In the genomic region with DNA sequence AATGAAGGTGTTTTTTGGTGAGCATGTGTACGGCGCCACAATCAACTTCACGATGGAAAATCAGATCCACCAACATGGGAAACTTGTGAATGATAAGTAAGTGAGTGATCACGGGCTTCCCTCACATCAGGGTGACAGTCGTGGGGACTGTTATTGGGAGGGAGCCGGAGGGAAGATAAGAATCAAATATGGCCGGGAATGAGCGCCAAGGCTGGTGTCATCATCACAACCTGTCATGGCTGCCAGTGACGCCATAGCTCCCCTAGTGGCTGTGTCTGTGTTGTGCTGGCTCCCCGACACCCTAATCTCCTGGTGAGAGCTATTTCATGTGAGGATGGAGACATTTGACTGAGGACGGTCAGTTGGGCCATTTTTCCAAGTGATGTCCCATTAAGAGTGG, we compare ENCODE assay signal across 1 cellular context.
TF ChIP-seq lines count a peak whose summit lies in the region.

No MANE protein-coding gene starts in this region.

TF ChIP-seq in K562, 482 proteins besides CTCF, POLR2A, EP300 and RAD21 (continued from another document and continues in another):
- TF ChIP-seq, protein P1, sequence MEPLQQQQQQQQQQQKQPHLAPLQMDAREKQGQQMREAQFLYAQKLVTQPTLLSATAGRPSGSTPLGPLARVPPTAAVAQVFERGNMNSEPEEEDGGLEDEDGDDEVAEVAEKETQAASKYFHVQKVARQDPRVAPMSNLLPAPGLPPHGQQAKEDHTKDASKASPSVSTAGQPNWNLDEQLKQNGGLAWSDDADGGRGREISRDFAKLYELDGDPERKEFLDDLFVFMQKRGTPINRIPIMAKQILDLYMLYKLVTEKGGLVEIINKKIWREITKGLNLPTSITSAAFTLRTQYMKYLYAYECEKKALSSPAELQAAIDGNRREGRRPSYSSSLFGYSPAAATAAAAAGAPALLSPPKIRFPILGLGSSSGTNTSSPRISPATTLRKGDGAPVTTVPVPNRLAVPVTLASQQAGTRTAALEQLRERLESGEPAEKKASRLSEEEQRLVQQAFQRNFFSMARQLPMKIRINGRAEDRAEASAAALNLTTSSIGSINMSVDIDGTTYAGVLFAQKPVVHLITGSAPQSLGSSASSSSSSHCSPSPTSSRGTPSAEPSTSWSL (CRISPR knock-in tag; IDR thresholded peaks at IDR 0.05; ENCODE audit: borderline replicate concordance) = no peak
- TF ChIP-seq, protein P2, sequence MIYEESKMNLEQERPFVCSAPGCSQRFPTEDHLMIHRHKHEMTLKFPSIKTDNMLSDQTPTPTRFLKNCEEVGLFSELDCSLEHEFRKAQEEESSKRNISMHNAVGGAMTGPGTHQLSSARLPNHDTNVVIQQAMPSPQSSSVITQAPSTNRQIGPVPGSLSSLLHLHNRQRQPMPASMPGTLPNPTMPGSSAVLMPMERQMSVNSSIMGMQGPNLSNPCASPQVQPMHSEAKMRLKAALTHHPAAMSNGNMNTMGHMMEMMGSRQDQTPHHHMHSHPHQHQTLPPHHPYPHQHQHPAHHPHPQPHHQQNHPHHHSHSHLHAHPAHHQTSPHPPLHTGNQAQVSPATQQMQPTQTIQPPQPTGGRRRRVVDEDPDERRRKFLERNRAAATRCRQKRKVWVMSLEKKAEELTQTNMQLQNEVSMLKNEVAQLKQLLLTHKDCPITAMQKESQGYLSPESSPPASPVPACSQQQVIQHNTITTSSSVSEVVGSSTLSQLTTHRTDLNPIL (CRISPR knock-in tag; IDR thresholded peaks at IDR 0.05) = no peak
- TF ChIP-seq ZKSCAN8 (CRISPR knock-in tag; IDR thresholded peaks at IDR 0.05) (no peak), ZNF408 (CRISPR knock-in tag; IDR thresholded peaks at IDR 0.05; ENCODE audit: low read depth) (no peak), U2AF1 (optimal IDR thresholded peaks at IDR 0.05; ENCODE audit: low read depth, low read length) (no peak), THRAP3 (IDR thresholded peaks at IDR 0.05; ENCODE audit: borderline replicate concordance) (no peak), CC2D1A (IDR thresholded peaks at IDR 0.05) (no peak), ZNF212 (CRISPR knock-in tag; IDR thresholded peaks at IDR 0.05) (no peak), ZEB2 (IDR thresholded peaks at IDR 0.05) (no peak), KDM2B (CRISPR knock-in tag; IDR thresholded peaks at IDR 0.05) (no peak), ZNF354B (CRISPR knock-in tag; IDR thresholded peaks at IDR 0.05) (no peak), ZNF778 (CRISPR knock-in tag; IDR thresholded peaks at IDR 0.05) (no peak), RAD51 (IDR thresholded peaks at IDR 0.05; ENCODE audit: borderline replicate concordance, low read depth) (no peak), IRF2 (CRISPR knock-in tag; IDR thresholded peaks at IDR 0.05) (no peak), ZNF561 (CRISPR knock-in tag; conservative IDR thresholded peaks at IDR 0.05) (no peak), FOSL1 (tag; conservative IDR thresholded peaks at IDR 0.05) (no peak), SMARCC2 (IDR thresholded peaks at IDR 0.05; ENCODE audit: low read depth) (no peak), CTBP1 (IDR thresholded peaks at IDR 0.05; ENCODE audit: borderline replicate concordance) (peak; percentile 74; the same call in 1 of the 2 replicates), XRCC3 (IDR thresholded peaks at IDR 0.05) (no peak)
- TF ChIP-seq, protein P3, sequence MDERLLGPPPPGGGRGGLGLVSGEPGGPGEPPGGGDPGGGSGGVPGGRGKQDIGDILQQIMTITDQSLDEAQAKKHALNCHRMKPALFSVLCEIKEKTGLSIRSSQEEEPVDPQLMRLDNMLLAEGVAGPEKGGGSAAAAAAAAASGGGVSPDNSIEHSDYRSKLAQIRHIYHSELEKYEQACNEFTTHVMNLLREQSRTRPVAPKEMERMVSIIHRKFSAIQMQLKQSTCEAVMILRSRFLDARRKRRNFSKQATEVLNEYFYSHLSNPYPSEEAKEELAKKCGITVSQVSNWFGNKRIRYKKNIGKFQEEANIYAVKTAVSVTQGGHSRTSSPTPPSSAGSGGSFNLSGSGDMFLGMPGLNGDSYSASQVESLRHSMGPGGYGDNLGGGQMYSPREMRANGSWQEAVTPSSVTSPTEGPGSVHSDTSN (CRISPR knock-in tag; IDR thresholded peaks at IDR 0.05; ENCODE audit: low read depth) = no peak
- TF ChIP-seq, protein P3 (tag; conservative IDR thresholded peaks at IDR 0.05; ENCODE audit: low read depth) = peak; percentile 35; the same call in 1 of the 2 replicates
- TF ChIP-seq, protein P4, sequence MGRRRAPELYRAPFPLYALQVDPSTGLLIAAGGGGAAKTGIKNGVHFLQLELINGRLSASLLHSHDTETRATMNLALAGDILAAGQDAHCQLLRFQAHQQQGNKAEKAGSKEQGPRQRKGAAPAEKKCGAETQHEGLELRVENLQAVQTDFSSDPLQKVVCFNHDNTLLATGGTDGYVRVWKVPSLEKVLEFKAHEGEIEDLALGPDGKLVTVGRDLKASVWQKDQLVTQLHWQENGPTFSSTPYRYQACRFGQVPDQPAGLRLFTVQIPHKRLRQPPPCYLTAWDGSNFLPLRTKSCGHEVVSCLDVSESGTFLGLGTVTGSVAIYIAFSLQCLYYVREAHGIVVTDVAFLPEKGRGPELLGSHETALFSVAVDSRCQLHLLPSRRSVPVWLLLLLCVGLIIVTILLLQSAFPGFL (CRISPR knock-in tag; IDR thresholded peaks at IDR 0.05) = no peak
- TF ChIP-seq, protein P5, sequence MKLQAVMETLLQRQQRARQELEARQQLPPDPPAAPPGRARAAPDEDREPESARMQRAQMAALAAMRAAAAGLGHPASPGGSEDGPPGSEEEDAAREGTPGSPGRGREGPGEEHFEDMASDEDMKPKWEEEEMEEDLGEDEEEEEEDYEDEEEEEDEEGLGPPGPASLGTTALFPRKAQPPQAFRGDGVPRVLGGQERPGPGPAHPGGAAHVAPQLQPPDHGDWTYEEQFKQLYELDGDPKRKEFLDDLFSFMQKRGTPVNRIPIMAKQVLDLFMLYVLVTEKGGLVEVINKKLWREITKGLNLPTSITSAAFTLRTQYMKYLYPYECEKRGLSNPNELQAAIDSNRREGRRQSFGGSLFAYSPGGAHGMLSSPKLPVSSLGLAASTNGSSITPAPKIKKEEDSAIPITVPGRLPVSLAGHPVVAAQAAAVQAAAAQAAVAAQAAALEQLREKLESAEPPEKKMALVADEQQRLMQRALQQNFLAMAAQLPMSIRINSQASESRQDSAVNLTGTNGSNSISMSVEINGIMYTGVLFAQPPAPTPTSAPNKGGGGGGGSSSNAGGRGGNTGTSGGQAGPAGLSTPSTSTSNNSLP (IDR thresholded peaks at IDR 0.05; ENCODE audit: borderline replicate concordance, low read depth, low read length) = no peak
- TF ChIP-seq, protein P6, sequence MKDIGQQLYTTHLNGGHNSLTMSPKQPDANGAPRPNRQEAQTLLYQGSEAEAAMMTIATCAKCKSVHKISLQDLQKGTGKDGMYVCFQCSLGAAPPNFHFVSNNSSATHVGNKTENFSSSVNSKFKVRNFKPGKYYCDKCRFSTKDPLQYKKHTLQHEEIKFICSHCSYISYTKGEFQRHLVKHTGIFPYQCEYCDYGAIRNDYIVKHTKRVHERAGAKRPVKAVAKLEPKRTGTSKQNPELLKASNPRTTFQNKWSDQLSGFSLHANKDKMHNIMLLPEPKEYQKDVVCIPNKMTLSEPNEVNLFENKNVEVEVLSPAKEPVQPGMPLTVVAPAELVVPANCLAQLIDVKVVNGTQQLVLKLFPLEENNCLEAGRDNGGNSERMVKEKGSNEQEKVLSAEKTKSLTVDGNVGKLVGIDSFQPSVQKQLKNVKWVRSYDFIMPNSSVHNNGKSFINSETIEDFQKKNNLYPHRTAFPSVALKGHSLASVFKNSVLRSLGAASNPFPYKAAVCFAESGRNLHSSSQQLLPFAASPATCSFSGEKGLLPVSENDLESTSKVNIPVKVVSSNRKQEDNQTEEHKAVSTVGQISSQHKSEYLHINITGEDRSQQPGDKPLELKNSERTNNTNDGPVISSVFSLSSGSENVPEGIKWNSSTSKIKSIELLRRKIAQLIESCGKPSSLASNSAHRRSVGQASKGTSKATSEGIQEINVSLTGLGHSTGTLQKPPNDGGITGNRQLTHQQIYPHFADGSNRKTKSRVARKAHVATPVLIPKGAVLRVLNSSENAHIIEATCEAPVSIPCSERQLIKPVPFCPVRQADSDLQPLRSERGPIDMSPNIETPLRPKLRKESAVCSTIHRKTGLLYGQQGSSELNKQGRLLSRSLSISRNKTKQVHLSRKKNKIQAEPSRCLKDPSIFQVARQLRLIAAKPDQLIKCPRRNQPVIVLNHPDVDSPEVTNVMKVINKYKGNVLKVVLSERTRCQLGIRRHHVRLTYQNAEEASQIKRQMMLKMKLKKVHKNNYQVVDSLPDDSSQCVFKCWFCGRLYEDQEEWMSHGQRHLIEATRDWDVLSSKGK (CRISPR knock-in tag; IDR thresholded peaks at IDR 0.05) = no peak
- TF ChIP-seq, protein P7, sequence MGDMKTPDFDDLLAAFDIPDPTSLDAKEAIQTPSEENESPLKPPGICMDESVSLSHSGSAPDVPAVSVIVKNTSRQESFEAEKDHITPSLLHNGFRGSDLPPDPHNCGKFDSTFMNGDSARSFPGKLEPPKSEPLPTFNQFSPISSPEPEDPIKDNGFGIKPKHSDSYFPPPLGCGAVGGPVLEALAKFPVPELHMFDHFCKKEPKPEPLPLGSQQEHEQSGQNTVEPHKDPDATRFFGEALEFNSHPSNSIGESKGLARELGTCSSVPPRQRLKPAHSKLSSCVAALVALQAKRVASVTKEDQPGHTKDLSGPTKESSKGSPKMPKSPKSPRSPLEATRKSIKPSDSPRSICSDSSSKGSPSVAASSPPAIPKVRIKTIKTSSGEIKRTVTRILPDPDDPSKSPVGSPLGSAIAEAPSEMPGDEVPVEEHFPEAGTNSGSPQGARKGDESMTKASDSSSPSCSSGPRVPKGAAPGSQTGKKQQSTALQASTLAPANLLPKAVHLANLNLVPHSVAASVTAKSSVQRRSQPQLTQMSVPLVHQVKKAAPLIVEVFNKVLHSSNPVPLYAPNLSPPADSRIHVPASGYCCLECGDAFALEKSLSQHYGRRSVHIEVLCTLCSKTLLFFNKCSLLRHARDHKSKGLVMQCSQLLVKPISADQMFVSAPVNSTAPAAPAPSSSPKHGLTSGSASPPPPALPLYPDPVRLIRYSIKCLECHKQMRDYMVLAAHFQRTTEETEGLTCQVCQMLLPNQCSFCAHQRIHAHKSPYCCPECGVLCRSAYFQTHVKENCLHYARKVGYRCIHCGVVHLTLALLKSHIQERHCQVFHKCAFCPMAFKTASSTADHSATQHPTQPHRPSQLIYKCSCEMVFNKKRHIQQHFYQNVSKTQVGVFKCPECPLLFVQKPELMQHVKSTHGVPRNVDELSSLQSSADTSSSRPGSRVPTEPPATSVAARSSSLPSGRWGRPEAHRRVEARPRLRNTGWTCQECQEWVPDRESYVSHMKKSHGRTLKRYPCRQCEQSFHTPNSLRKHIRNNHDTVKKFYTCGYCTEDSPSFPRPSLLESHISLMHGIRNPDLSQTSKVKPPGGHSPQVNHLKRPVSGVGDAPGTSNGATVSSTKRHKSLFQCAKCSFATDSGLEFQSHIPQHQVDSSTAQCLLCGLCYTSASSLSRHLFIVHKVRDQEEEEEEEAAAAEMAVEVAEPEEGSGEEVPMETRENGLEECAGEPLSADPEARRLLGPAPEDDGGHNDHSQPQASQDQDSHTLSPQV (IDR thresholded peaks at IDR 0.05) = no peak
- TF ChIP-seq, protein P8, sequence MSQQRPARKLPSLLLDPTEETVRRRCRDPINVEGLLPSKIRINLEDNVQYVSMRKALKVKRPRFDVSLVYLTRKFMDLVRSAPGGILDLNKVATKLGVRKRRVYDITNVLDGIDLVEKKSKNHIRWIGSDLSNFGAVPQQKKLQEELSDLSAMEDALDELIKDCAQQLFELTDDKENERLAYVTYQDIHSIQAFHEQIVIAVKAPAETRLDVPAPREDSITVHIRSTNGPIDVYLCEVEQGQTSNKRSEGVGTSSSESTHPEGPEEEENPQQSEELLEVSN (IDR thresholded peaks at IDR 0.05; ENCODE audit: borderline replicate concordance in 1 of 2, extremely low read depth in 1 of 2, insufficient read depth in 1 of 2, insufficient read length in 1 of 2, low read depth in 1 of 2, low read length in 1 of 2, poor library complexity in 1 of 2, severe bottlenecking in 1 of 2) = no peak
- TF ChIP-seq, protein P9, sequence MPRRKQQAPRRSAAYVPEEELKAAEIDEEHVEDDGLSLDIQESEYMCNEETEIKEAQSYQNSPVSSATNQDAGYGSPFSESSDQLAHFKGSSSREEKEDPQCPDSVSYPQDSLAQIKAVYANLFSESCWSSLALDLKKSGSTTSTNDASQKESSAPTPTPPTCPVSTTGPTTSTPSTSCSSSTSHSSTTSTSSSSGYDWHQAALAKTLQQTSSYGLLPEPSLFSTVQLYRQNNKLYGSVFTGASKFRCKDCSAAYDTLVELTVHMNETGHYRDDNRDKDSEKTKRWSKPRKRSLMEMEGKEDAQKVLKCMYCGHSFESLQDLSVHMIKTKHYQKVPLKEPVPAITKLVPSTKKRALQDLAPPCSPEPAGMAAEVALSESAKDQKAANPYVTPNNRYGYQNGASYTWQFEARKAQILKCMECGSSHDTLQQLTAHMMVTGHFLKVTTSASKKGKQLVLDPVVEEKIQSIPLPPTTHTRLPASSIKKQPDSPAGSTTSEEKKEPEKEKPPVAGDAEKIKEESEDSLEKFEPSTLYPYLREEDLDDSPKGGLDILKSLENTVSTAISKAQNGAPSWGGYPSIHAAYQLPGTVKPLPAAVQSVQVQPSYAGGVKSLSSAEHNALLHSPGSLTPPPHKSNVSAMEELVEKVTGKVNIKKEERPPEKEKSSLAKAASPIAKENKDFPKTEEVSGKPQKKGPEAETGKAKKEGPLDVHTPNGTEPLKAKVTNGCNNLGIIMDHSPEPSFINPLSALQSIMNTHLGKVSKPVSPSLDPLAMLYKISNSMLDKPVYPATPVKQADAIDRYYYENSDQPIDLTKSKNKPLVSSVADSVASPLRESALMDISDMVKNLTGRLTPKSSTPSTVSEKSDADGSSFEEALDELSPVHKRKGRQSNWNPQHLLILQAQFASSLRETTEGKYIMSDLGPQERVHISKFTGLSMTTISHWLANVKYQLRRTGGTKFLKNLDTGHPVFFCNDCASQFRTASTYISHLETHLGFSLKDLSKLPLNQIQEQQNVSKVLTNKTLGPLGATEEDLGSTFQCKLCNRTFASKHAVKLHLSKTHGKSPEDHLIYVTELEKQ (CRISPR knock-in tag; IDR thresholded peaks at IDR 0.05) = no peak
- TF ChIP-seq, protein P10, sequence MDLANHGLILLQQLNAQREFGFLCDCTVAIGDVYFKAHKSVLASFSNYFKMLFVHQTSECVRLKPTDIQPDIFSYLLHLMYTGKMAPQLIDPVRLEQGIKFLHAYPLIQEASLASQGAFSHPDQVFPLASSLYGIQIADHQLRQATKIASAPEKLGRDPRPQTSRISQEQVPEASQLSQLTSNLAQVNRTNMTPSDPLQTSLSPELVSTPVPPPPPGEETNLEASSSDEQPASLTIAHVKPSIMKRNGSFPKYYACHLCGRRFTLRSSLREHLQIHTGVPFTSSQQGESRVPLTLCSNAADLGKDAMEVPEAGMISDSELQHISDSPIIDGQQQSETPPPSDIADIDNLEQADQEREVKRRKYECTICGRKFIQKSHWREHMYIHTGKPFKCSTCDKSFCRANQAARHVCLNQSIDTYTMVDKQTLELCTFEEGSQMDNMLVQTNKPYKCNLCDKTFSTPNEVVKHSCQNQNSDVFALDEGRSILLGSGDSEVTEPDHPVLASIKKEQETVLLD (IDR thresholded peaks at IDR 0.05) = no peak
